25 cellular contexts compared by ENCODE assay signal in genomic region chr9:23962101-23962500, GRCh38.
"Had no signal": no experiment of that assay in that cellular context is flagged by ENCODE, and none has a peak within 500 bp of the region (broad histone marks: within the 10 kb centered on the region; RNA-seq: fewer than 3 reads in every experiment).

No MANE protein-coding gene starts in this region.

- H3K27ac ChIP-seq: brain microvascular endothelial cell, colonic mucosa, dorsolateral prefrontal cortex, epithelial cell of prostate, heart right ventricle, left ventricle myocardium inferior, pancreas, psoas muscle, right atrium auricular region, skin epidermis, stomach, suprapubic skin, tibial nerve had no signal

- FAIRE-seq: pancreas, urothelium cell line had no signal

- H3K27ac Mint-ChIP-seq: activated naive CD4-positive, alpha-beta T cell treated with anti-CD3 and anti-CD28 coated beads, Interleukin-2, amount 50 U/mL, for 72 hours; immature natural killer cell; natural killer cell treated with Interleukin-12 subunit alpha and Interleukin-12 subunit beta and Interleukin-15 and Interleukin-18, amount 100 ng/mL, for 72 hours; stimulated activated effector memory CD8-positive, alpha-beta T cell treated with anti-CD3 and anti-CD28 coated beads, Interleukin-12 subunit alpha, Interleukin-12 subunit beta, amount 100 ng/mL, for 72 hours had no signal

- H3K27me3 Mint-ChIP-seq: natural killer cell treated with Interleukin-12 subunit alpha and Interleukin-12 subunit beta and Interleukin-15 and Interleukin-18, amount 100 ng/mL, for 72 hours had no signal

- H3K4me1 ChIP-seq: colonic mucosa, heart right ventricle, left ventricle myocardium inferior, pancreas, psoas muscle, right atrium auricular region, stomach, suprapubic skin, tibial nerve had no signal

- H3K4me1 Mint-ChIP-seq: immature natural killer cell; stimulated activated effector memory CD8-positive, alpha-beta T cell treated with anti-CD3 and anti-CD28 coated beads, Interleukin-12 subunit alpha, Interleukin-12 subunit beta, amount 100 ng/mL, for 72 hours had no signal

- ATAC-seq: activated naive CD4-positive, alpha-beta T cell treated with anti-CD3 and anti-CD28 coated beads, Interleukin-2, amount 50 U/mL, for 72 hours; heart right ventricle; natural killer cell treated with Interleukin-12 subunit alpha and Interleukin-12 subunit beta and Interleukin-15 and Interleukin-18, amount 100 ng/mL, for 72 hours; pancreas; psoas muscle; stimulated activated effector memory CD8-positive, alpha-beta T cell treated with anti-CD3 and anti-CD28 coated beads, Interleukin-12 subunit alpha, Interleukin-12 subunit beta, amount 100 ng/mL, for 72 hours had no signal

- H3K27me3 ChIP-seq: brain microvascular endothelial cell, colonic mucosa, dorsolateral prefrontal cortex, heart right ventricle, pancreas, right atrium auricular region, stomach, suprapubic skin, tibial nerve had no signal

- H3K36me3 ChIP-seq: brain microvascular endothelial cell, colonic mucosa, heart right ventricle, left ventricle myocardium inferior, pancreas, right atrium auricular region, stomach, suprapubic skin, tibial nerve had no signal

- H3K4me3 Mint-ChIP-seq: immature natural killer cell; natural killer cell treated with Interleukin-12 subunit alpha and Interleukin-12 subunit beta and Interleukin-15 and Interleukin-18, amount 100 ng/mL, for 72 hours; stimulated activated effector memory CD8-positive, alpha-beta T cell treated with anti-CD3 and anti-CD28 coated beads, Interleukin-12 subunit alpha, Interleukin-12 subunit beta, amount 100 ng/mL, for 72 hours had no signal

- H3K4me3 ChIP-seq: colonic mucosa, dorsolateral prefrontal cortex, heart right ventricle, left ventricle myocardium inferior, pancreas, psoas muscle, right atrium auricular region, skin epidermis, stomach, suprapubic skin, tibial nerve had no signal

- DNase-seq: activated gamma-delta T cell treated with Interleukin-2 at 50 U/mL for 16 hours; activated T-cell treated with anti-CD3 and anti-CD28 coated beads, Interleukin-2, amount 50 U/mL, for 1 hour; aorta; brain microvascular endothelial cell; colonic mucosa; dorsolateral prefrontal cortex; heart right ventricle; immature natural killer cell; kidney glomerular epithelial cell; left ventricle myocardium inferior; midbrain; pancreas; psoas muscle; stimulated activated CD4-positive, alpha-beta T cell treated with anti-CD3 and anti-CD28 coated beads, Interleukin-1b, Interleukin-23, amount 100 ng/mL, for 48 hours; stomach; T-helper 1 cell had no signal

- H3K9me3 ChIP-seq: colonic mucosa, pancreas, psoas muscle had no signal

- H3K36me3 Mint-ChIP-seq: immature natural killer cell; stimulated activated effector memory CD8-positive, alpha-beta T cell treated with anti-CD3 and anti-CD28 coated beads, Interleukin-12 subunit alpha, Interleukin-12 subunit beta, amount 100 ng/mL, for 72 hours had no signal
